In genomic region chr15:78075490-78076230, GRCh38 we compare ENCODE assay signal across 8 cellular contexts. TPM values are rescaled to one million over a fixed set of nuclear protein-coding genes. Genes with fewer than 3 reads are reported as not detected.
DNase-seq lines count a peak whose midpoint lies in the region; ATAC-seq and TF ChIP-seq lines count a peak whose summit lies in the region.

No MANE protein-coding gene starts in this region.

- peak overlapping the region; percentile 92 for H3K27ac Mint-ChIP-seq in activated T-cell treated with anti-CD3 and anti-CD28 coated beads, Interleukin-2, amount 50 U/mL, for 24 hours

- ATAC-seq in upper lobe of left lung (ENCODE audit: low FRiP score in 2 of 2) (peak; percentile 70 to 86), HG03139 (IDR thresholded peaks at IDR 0.05; ENCODE audit: unreplicated experiment) (no peak)

- peak overlapping the region; percentile 61 for H3K56ac ChIP-seq in mesendoderm (ENCODE audit: low read length)

- TF ChIP-seq CTCF in Peyer's patch (IDR thresholded peaks at IDR 0.05): no peak
- TF ChIP-seq CTCF in upper lobe of left lung (IDR thresholded peaks at IDR 0.05): no peak
- TF ChIP-seq CTCF in GM10266 (IDR thresholded peaks at IDR 0.05; ENCODE audit: control insufficient read depth, insufficient read depth, low read depth, missing control alignments): no peak

- no peak overlapping the region for H2BK5ac ChIP-seq in mesendoderm (ENCODE audit: low read length)

- peaks cover 2% of the 10 kb centered on the region for H3K79me2 ChIP-seq in mesendoderm (ENCODE audit: control insufficient read depth, insufficient read depth, low read length)

- H3K36me3 ChIP-seq in Peyer's patch: no peaks in the 10 kb centered on the region
- no peaks in the 10 kb centered on the region for H3K36me3 ChIP-seq in effector memory CD4-positive, alpha-beta T cell (ENCODE audit: control insufficient read depth, insufficient read depth, low read length)
- H3K36me3 ChIP-seq in mesendoderm (ENCODE audit: control insufficient read depth, insufficient read depth, low read length): no peaks in the 10 kb centered on the region
- no peaks in the 10 kb centered on the region for H3K36me3 ChIP-seq in upper lobe of left lung

- peak overlapping the region; percentile 83 to 96 (median 90) for H3K4me3 ChIP-seq in Peyer's patch
- H3K4me3 ChIP-seq in effector memory CD4-positive, alpha-beta T cell (ENCODE audit: insufficient read depth, low read depth, low read length, poor library complexity, severe bottlenecking): peak overlapping the region; percentile 87
- no peak overlapping the region for H3K4me3 ChIP-seq in mesendoderm (ENCODE audit: low read length)
- H3K4me3 ChIP-seq in upper lobe of left lung: peak overlapping the region; percentile 93 to 98 (median 96)

- H2BK120ac ChIP-seq in mesendoderm (ENCODE audit: low read depth, low read length): no peak overlapping the region

- TF ChIP-seq EP300 in upper lobe of left lung (IDR thresholded peaks at IDR 0.05): no peak

- no CpG with 5 or more reads among the region's 7 CpGs for WGBS in mesendoderm (ENCODE audit: extremely low coverage, insufficient coverage, low lambda C conversion rate)
- 19 to 23% methylated on average over 6 to 7 of the region's 7 CpGs for WGBS in upper lobe of left lung, 2 donors

- no peaks in the 10 kb centered on the region for H3K9me3 Mint-ChIP-seq in activated T-cell treated with anti-CD3 and anti-CD28 coated beads, Interleukin-2, amount 50 U/mL, for 24 hours

- H3K79me1 ChIP-seq in mesendoderm (ENCODE audit: low read length): peaks cover 7% of the 10 kb centered on the region

- no peak for TF ChIP-seq POLR2A in Peyer's patch (IDR thresholded peaks at IDR 0.05)
- peak in 1 of 4 donors; percentile 61 for TF ChIP-seq POLR2A in upper lobe of left lung (IDR thresholded peaks at IDR 0.05)

- no peaks in the 10 kb centered on the region for H3K27me3 Mint-ChIP-seq in activated T-cell treated with anti-CD3 and anti-CD28 coated beads, Interleukin-2, amount 50 U/mL, for 24 hours

- no peak overlapping the region for H2BK15ac ChIP-seq in mesendoderm (replicated peaks; ENCODE audit: low read depth)

- no peak overlapping the region for H4K5ac ChIP-seq in mesendoderm (ENCODE audit: low read length)

- H3K9me3 ChIP-seq in Peyer's patch (no peaks in the 10 kb centered on the region), upper lobe of left lung (no peaks in the 10 kb centered on the region)
- no peaks in the 10 kb centered on the region for H3K9me3 ChIP-seq in effector memory CD4-positive, alpha-beta T cell (ENCODE audit: control insufficient read depth, low read length)

- H3K36me3 Mint-ChIP-seq in activated T-cell treated with anti-CD3 and anti-CD28 coated beads, Interleukin-2, amount 50 U/mL, for 24 hours (ENCODE audit: low read depth): peaks cover 26% of the 10 kb centered on the region

- DNase-seq in activated T-cell treated with anti-CD3 and anti-CD28 coated beads, Interleukin-2, amount 50 U/mL, for 24 hours: no peak
- DNase-seq in activated T-cell treated with anti-CD3 and anti-CD28 coated beads, Interleukin-2, amount 50 U/mL, for 1 hour: no peak
- DNase-seq in Peyer's patch: peak in 2 of 3 donors; percentile 58 to 63
- no peak for DNase-seq in effector memory CD4-positive, alpha-beta T cell
- DNase-seq in mesendoderm: peak; percentile 93
- DNase-seq in upper lobe of left lung: peak in 1 of 2 donors; percentile 76
- DNase-seq in GM10266 (ENCODE audit: extremely low spot score): no peak

- H2AK5ac ChIP-seq in mesendoderm (ENCODE audit: low read length): no peak overlapping the region

- H3K18ac ChIP-seq in mesendoderm (ENCODE audit: low read length): no peak overlapping the region

- H3K4ac ChIP-seq in mesendoderm (ENCODE audit: low read depth, low read length): no peak overlapping the region

- H3K9ac ChIP-seq in mesendoderm (ENCODE audit: low read length): peak overlapping the region; percentile 43

- H3K27ac ChIP-seq in Peyer's patch (peak overlapping the region; percentile 85 to 97 (median 93)), mesendoderm (ENCODE audit: low read depth, low read length) (no peak overlapping the region), upper lobe of left lung (peak overlapping the region; percentile 94 to 97 (median 96))
- H3K27ac ChIP-seq in effector memory CD4-positive, alpha-beta T cell (ENCODE audit: insufficient read depth, low read length, poor library complexity, severe bottlenecking): peak overlapping the region; percentile 72

- H3K27me3 ChIP-seq in Peyer's patch (no peaks in the 10 kb centered on the region), mesendoderm (ENCODE audit: insufficient read depth, low read length, poor library complexity) (no peaks in the 10 kb centered on the region), upper lobe of left lung (no peaks in the 10 kb centered on the region)
- H3K27me3 ChIP-seq in effector memory CD4-positive, alpha-beta T cell (replicated peaks; ENCODE audit: control insufficient read depth, insufficient read depth, low read length, poor library complexity, severe bottlenecking): no peaks in the 10 kb centered on the region

- no peak overlapping the region for H4K8ac ChIP-seq in mesendoderm (ENCODE audit: low read depth, low read length)

- H3K4me1 ChIP-seq in Peyer's patch (peaks cover 0 to 60% (median 3%) of the 10 kb centered on the region in 4 donors), mesendoderm (ENCODE audit: control insufficient read depth, low read depth, low read length) (peaks cover 9% of the 10 kb centered on the region), upper lobe of left lung (peaks cover 47 to 79% (median 68%) of the 10 kb centered on the region in 4 donors)
- peaks cover 25% of the 10 kb centered on the region for H3K4me1 ChIP-seq in effector memory CD4-positive, alpha-beta T cell (ENCODE audit: control insufficient read depth, insufficient read depth, low read length, poor library complexity, severe bottlenecking)

- peak overlapping the region; percentile 90 for H3K4me3 Mint-ChIP-seq in activated T-cell treated with anti-CD3 and anti-CD28 coated beads, Interleukin-2, amount 50 U/mL, for 24 hours

- no peak overlapping the region for H3K4me2 ChIP-seq in mesendoderm (ENCODE audit: low read length)

- no peak overlapping the region for H3K23ac ChIP-seq in mesendoderm (ENCODE audit: low read length)

- peaks cover 58% of the 10 kb centered on the region for H3K4me1 Mint-ChIP-seq in activated T-cell treated with anti-CD3 and anti-CD28 coated beads, Interleukin-2, amount 50 U/mL, for 24 hours (ENCODE audit: low read depth)

RNA-seq across cellular contexts. Expression of gene TBC1D2B, which starts 1.9 kb away (rescaled TPM):
- 10 to 100 TPM; 52.9 to 94.9 (median 72.4) TPM for total RNA-seq in Peyer's patch
- 5.2 TPM for polyA plus RNA-seq in mesendoderm (2013, experiment 1 of 2)
- polyA plus RNA-seq in mesendoderm (2013, experiment 2 of 2): 5.4 TPM
- total RNA-seq in upper lobe of left lung: 100 to 1,000 TPM in 1 of 6 donors, 10 to 100 TPM in 5; 31.5 to 103 (median 64.2) TPM

RNA-seq across cellular contexts. Expression of gene SH2D7, which starts 16.7 kb away (rescaled TPM):
- total RNA-seq in Peyer's patch: 1 to 10 TPM; 3.3 to 7.7 (median 4.6) TPM
- not detected for polyA plus RNA-seq in mesendoderm (2013, experiment 1 of 2)
- not detected for polyA plus RNA-seq in mesendoderm (2013, experiment 2 of 2)
- under 1 TPM in 1 of 6 donors, not detected in 5; 0.09 TPM for total RNA-seq in upper lobe of left lung

RNA-seq across cellular contexts. Expression of gene CIB2, which starts 55.6 kb away (rescaled TPM):
- total RNA-seq in Peyer's patch: 10 to 100 TPM; 17.5 to 70.9 (median 21.0) TPM
- 25.5 TPM for polyA plus RNA-seq in mesendoderm (2013, experiment 1 of 2)
- polyA plus RNA-seq in mesendoderm (2013, experiment 2 of 2): 26.6 TPM
- 1 to 10 TPM in 3 of 6 donors, under 1 TPM in 2, not detected in 1; 0.77 to 5.2 (median 1.2) TPM for total RNA-seq in upper lobe of left lung

Comparison
In these comparisons a context has a peak if more than half of its experiments do, and no peak if none do; other contexts are left out.
1. DNase-seq: peak in Peyer's patch (2 of 3) and mesendoderm (single experiment); none in activated T-cell treated with anti-CD3 and anti-CD28 coated beads, Interleukin-2, amount 50 U/mL, for 24 hours (single experiment), activated T-cell treated with anti-CD3 and anti-CD28 coated beads, Interleukin-2, amount 50 U/mL, for 1 hour (single experiment), effector memory CD4-positive, alpha-beta T cell (0 of 3) and GM10266 (single experiment).